In the genomic region with DNA sequence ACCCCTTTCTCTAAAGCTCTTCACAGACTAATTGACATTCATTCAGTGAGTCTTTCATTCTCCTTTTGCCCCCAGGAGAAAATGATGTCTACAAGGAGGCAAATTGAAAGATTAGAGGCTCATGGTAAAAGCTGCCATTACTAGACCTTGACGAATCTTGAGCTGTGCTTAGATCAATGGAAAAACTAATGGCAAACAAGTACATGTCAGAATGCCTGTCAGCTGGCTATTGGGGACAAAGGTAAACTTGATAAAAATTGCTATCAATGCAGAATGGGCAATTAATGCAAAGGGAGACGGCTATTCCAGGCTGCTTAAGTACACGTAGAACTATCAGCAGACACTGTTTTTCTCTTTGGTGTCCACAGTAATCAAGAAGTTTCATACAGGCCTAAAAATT, we compare ENCODE assay signal across 16 cellular contexts. TPM values are rescaled to one million over a fixed set of nuclear protein-coding genes. Genes with fewer than 3 reads are reported as not detected.
A peak's percentile ranks its signal among the peaks of the same experiment; 100 is the strongest.
DNase-seq lines count a peak whose midpoint lies in the region; ATAC-seq and TF ChIP-seq lines count a peak whose summit lies in the region.
"Had no signal": no experiment of that assay in that cellular context is flagged by ENCODE, and none has a peak within 500 bp of the region (broad histone marks: within the 10 kb centered on the region; RNA-seq: fewer than 3 reads in every experiment).

No MANE protein-coding gene starts in this region.

- H3K79me2 ChIP-seq in hepatocyte = no peaks in the 10 kb centered on the region

- no peak for TF ChIP-seq POLR2A in right lobe of liver (IDR thresholded peaks at IDR 0.05)
- TF ChIP-seq POLR2A in ovary (IDR thresholded peaks at IDR 0.05) = no peak

- no peaks in the 10 kb centered on the region for H3K9me2 ChIP-seq in hepatocyte (replicated peaks; ENCODE audit: insufficient read depth)

- TF ChIP-seq CTCF in hepatocyte (IDR thresholded peaks at IDR 0.05; ENCODE audit: poor library complexity) (no peak), right lobe of liver (IDR thresholded peaks at IDR 0.05) (no peak), ovary (IDR thresholded peaks at IDR 0.05) (no peak)

- no peaks in the 10 kb centered on the region for H4K20me1 ChIP-seq in hepatocyte (ENCODE audit: insufficient read depth, poor library complexity, severe bottlenecking)
- H4K20me1 ChIP-seq: BLaER1 had no signal

- WGBS in hepatocyte (ENCODE audit: low lambda C conversion rate, missing lambda C conversion rate) = 48% methylated on average over 3 of the region's 3 CpGs
- 17% methylated on average over 3 of the region's 3 CpGs for WGBS in right lobe of liver (ENCODE audit: insufficient coverage, low coverage, low lambda C conversion rate, missing lambda C conversion rate)
- WGBS in ovary, 3 donors = 39 to 41% (median 39%) methylated on average over 3 of the region's 3 CpGs

- no peak overlapping the region for H3K9ac ChIP-seq in duodenal mucosa (ENCODE audit: low read depth in 1 of 2, low read length in 2 of 2)
- H3K9ac ChIP-seq: BLaER1, GM23248 had no signal

- no peaks in the 10 kb centered on the region for H3K36me3 ChIP-seq in duodenal mucosa (ENCODE audit: control insufficient read depth in 1 of 2, insufficient read depth in 2 of 2, low read length in 2 of 2)
- H3K36me3 ChIP-seq in hepatocyte (replicated peaks; ENCODE audit: insufficient read depth, low read depth) = no peaks in the 10 kb centered on the region
- H3K36me3 ChIP-seq in right lobe of liver = no peaks in the 10 kb centered on the region
- H3K36me3 ChIP-seq in ovary = no peaks in the 10 kb centered on the region
- H3K36me3 ChIP-seq: BLaER1 had no signal

- H3K4me3 ChIP-seq in duodenal mucosa (ENCODE audit: low read depth in 1 of 2, low read length in 2 of 2) (peak overlapping the region; percentile 5 to 46), hepatocyte (no peak overlapping the region), right lobe of liver (no peak overlapping the region), ovary (no peak overlapping the region)
- H3K4me3 ChIP-seq: BLaER1, GM23248 had no signal

- H2AFZ ChIP-seq in hepatocyte = no peak overlapping the region
- H2AFZ ChIP-seq: GM23248 had no signal

- H3K9me3 ChIP-seq in duodenal mucosa (ENCODE audit: control insufficient read depth in 1 of 2, low read length in 2 of 2) (no peaks in the 10 kb centered on the region), hepatocyte (ENCODE audit: low read depth) (no peaks in the 10 kb centered on the region), right lobe of liver (no peaks in the 10 kb centered on the region), ovary (no peaks in the 10 kb centered on the region)
- H3K9me3 ChIP-seq: BLaER1, Caco-2 had no signal

- H3K4me2 ChIP-seq in hepatocyte = no peak overlapping the region
- H3K4me2 ChIP-seq: BLaER1 had no signal

- ATAC-seq in right lobe of liver = peak; percentile 19 to 49 (median 36)
- ATAC-seq: CD8-positive, alpha-beta T cell had no signal

- peaks cover 32 to 37% of the 10 kb centered on the region in 2 donors for H3K4me1 ChIP-seq in duodenal mucosa (ENCODE audit: control insufficient read depth in 1 of 2, insufficient read depth in 2 of 2, low read length in 2 of 2)
- H3K4me1 ChIP-seq in hepatocyte (ENCODE audit: insufficient read depth) = peaks cover 30% of the 10 kb centered on the region
- peaks cover 0 to 43% (median 15%) of the 10 kb centered on the region in 4 donors for H3K4me1 ChIP-seq in right lobe of liver
- peaks cover under 1% of the 10 kb centered on the region for H3K4me1 ChIP-seq in ovary (ENCODE audit: insufficient read depth)
- H3K4me1 ChIP-seq: BLaER1 had no signal

- peak; percentile 44 for DNase-seq in hepatocyte (ENCODE audit: low spot score)
- DNase-seq in right lobe of liver = no peak
- DNase-seq in AG08396 (ENCODE audit: low spot score) = no peak
- DNase-seq in SHP77 (lab: John Stamatoyannopoulos, UW) = no peak
- no peak for DNase-seq in ovary
- DNase-seq: Caco-2; CD4-positive, CD25-positive, alpha-beta regulatory T cell; CD8-positive, alpha-beta T cell; DMS153; DND-41; GM23248; H7; HCEC 1CT had no signal

- no peaks in the 10 kb centered on the region for H3K27me3 ChIP-seq in duodenal mucosa (ENCODE audit: control insufficient read depth in 1 of 2, insufficient read depth in 2 of 2, low read length in 2 of 2)
- H3K27me3 ChIP-seq in hepatocyte = no peaks in the 10 kb centered on the region
- no peaks in the 10 kb centered on the region for H3K27me3 ChIP-seq in right lobe of liver
- no peaks in the 10 kb centered on the region for H3K27me3 ChIP-seq in ovary
- H3K27me3 ChIP-seq: BLaER1 had no signal

- no peak for TF ChIP-seq EP300 in ovary (IDR thresholded peaks at IDR 0.05)

- H3K27ac ChIP-seq in duodenal mucosa (ENCODE audit: low read depth, low read length) = no peak overlapping the region
- H3K27ac ChIP-seq in hepatocyte = peak overlapping the region; percentile 86
- H3K27ac ChIP-seq in right lobe of liver = peak overlapping the region in 1 of 3 donors; percentile 82
- H3K27ac ChIP-seq in ovary = no peak overlapping the region
- H3K27ac ChIP-seq: BLaER1, C4-2B, GM23248 had no signal

- intact Hi-C loops in right lobe of liver (cut with DNase I) (no loop called here), ovary (cut with DNase I) (no loop called here)

RNA-seq across cellular contexts. Expression of a gene that starts 3.3 kb away (rescaled TPM):
- total RNA-seq in hepatocyte (7.9 and 9.7 TPM in 2 replicates), right lobe of liver (1 to 10 TPM; 1.0 to 6.4 (median 1.8) TPM), ovary (1 to 10 TPM in 5 of 7 donors, under 1 TPM in 2; 0.48 to 4.1 (median 1.6) TPM)
- polyA plus RNA-seq in hepatocyte (3.5 and 3.8 TPM in 2 replicates), ovary (1 to 10 TPM; 1.1 to 1.3 TPM)

Comparison
In these comparisons a context has a peak if more than half of its experiments do, and no peak if none do; other contexts are left out.
1. H3K4me3 ChIP-seq: peak in duodenal mucosa (2 of 2); none in hepatocyte (single experiment), right lobe of liver (0 of 3) and ovary (single experiment).